Comparison of ENCODE assay signal across 1 cellular context in the genomic region with DNA sequence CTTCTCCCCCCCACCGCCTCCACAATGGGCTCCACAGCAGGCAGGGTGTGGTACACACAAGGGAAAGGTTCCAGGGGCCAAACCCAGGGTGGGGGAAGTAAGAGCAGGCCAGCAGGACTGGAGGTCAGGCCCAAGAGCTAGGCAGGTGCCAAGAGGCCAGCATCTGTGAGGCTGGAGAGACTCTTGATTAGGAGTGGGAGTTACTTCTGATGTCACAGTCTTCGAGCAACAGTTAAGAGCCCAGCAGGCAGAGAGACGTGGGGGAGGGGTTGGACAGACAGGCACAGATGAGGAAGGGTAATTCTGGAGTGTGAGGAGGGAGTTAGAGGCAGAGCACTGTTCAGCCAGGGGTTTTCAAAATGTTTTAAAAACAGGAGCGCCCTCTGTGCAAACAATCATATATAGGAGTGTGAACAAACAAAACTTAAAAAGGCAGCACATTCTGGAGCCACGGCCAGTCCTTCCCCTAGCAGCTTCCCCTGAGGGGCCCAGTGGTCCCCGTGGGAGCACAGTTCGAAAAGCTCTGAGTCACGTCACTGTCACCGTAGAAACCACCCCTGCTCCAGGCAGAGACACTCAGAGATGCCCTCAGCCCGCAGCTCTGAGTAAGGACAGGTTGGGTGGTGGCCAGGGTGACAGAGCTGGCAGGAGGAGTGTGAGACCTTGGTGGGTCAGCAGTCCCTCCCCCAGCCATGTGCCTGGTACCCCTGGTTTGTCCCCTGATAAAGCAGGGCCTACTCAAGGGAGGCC.
TF ChIP-seq lines count a peak whose summit lies in the region.

No MANE protein-coding gene starts in this region.

TF ChIP-seq in GM12878, 131 proteins besides CTCF, POLR2A, EP300 and RAD21 (continued from another document):
- TF ChIP-seq ZSCAN29 (IDR thresholded peaks at IDR 0.05) (0 out of 2 replicates have a peak, but pooled peaks have one; percentile 13), SIX5 (IDR thresholded peaks at IDR 0.05; ENCODE audit: low read depth, low read length, severe bottlenecking) (no peak), DPF2 (IDR thresholded peaks at IDR 0.05) (peak; percentile 60), NR2F1 (conservative IDR thresholded peaks at IDR 0.05) (peak; percentile 75), SMC3 (IDR thresholded peaks at IDR 0.05; ENCODE audit: borderline replicate concordance, low read length) (no peak), CHD4 (IDR thresholded peaks at IDR 0.05) (no peak), MTA2 (IDR thresholded peaks at IDR 0.05; ENCODE audit: low read depth) (peak; percentile 72), NBN (IDR thresholded peaks at IDR 0.05) (peak; percentile 93), BACH1 (IDR thresholded peaks at IDR 0.05; ENCODE audit: borderline replicate concordance) (peak; percentile 19; the same call in 1 of the 2 replicates), MEF2B (IDR thresholded peaks at IDR 0.05; ENCODE audit: partially characterized antibody, poor library complexity, severe bottlenecking) (peak; percentile 97), BHLHE40 (IDR thresholded peaks at IDR 0.05; ENCODE audit: borderline replicate concordance in 1 of 2, low read depth in 2 of 2, low read length in 1 of 2) (peak; percentile 9 to 64; a peak in 2 of 4 replicates), PAX8 (IDR thresholded peaks at IDR 0.05) (no peak), HDGF (IDR thresholded peaks at IDR 0.05) (peak; percentile 62; the same call in 1 of the 2 replicates), CREM (IDR thresholded peaks at IDR 0.05; ENCODE audit: low read depth) (peak; percentile 80), ATF7 (IDR thresholded peaks at IDR 0.05; ENCODE audit: low read depth) (peak; percentile 81), RBBP5 (conservative IDR thresholded peaks at IDR 0.05) (0 out of 2 replicates have a peak, but pooled peaks have one; percentile 30), GATAD2B (conservative IDR thresholded peaks at IDR 0.05; ENCODE audit: low read depth) (peak; percentile 28; the same call in 1 of the 2 replicates), SMARCA5 (IDR thresholded peaks at IDR 0.05) (peak; percentile 19; the same call in 1 of the 2 replicates), CREB1 (IDR thresholded peaks at IDR 0.05; ENCODE audit: low read depth) (0 out of 2 replicates have a peak, but pooled peaks have one; percentile 51), EGR1 (IDR thresholded peaks at IDR 0.05; ENCODE audit: borderline replicate concordance in 1 of 2, low read depth in 2 of 2, low read length in 2 of 2) (peak in 1 of 2 experiments; percentile 15; a peak in 1 of 3 replicates), MEF2A (IDR thresholded peaks at IDR 0.05; ENCODE audit: insufficient read depth, low read depth, low read length) (no peak), CHD2 (IDR thresholded peaks at IDR 0.05; ENCODE audit: borderline replicate concordance, low read depth, low read length) (peak; percentile 61; the same call in 1 of the 2 replicates), TCF7 (IDR thresholded peaks at IDR 0.05; ENCODE audit: borderline replicate concordance) (no peak), RFX5 (IDR thresholded peaks at IDR 0.05; ENCODE audit: low read depth, low read length) (peak; percentile 83), RCOR1 (conservative IDR thresholded peaks at IDR 0.05; ENCODE audit: low read depth, low read length) (no peak)
- TF ChIP-seq, protein P1, sequence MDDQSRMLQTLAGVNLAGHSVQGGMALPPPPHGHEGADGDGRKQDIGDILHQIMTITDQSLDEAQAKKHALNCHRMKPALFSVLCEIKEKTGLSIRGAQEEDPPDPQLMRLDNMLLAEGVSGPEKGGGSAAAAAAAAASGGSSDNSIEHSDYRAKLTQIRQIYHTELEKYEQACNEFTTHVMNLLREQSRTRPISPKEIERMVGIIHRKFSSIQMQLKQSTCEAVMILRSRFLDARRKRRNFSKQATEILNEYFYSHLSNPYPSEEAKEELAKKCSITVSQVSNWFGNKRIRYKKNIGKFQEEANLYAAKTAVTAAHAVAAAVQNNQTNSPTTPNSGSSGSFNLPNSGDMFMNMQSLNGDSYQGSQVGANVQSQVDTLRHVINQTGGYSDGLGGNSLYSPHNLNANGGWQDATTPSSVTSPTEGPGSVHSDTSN (IDR thresholded peaks at IDR 0.05; ENCODE audit: insufficient replicate concordance, low read depth, low read length): no peak
- TF ChIP-seq, protein P2, sequence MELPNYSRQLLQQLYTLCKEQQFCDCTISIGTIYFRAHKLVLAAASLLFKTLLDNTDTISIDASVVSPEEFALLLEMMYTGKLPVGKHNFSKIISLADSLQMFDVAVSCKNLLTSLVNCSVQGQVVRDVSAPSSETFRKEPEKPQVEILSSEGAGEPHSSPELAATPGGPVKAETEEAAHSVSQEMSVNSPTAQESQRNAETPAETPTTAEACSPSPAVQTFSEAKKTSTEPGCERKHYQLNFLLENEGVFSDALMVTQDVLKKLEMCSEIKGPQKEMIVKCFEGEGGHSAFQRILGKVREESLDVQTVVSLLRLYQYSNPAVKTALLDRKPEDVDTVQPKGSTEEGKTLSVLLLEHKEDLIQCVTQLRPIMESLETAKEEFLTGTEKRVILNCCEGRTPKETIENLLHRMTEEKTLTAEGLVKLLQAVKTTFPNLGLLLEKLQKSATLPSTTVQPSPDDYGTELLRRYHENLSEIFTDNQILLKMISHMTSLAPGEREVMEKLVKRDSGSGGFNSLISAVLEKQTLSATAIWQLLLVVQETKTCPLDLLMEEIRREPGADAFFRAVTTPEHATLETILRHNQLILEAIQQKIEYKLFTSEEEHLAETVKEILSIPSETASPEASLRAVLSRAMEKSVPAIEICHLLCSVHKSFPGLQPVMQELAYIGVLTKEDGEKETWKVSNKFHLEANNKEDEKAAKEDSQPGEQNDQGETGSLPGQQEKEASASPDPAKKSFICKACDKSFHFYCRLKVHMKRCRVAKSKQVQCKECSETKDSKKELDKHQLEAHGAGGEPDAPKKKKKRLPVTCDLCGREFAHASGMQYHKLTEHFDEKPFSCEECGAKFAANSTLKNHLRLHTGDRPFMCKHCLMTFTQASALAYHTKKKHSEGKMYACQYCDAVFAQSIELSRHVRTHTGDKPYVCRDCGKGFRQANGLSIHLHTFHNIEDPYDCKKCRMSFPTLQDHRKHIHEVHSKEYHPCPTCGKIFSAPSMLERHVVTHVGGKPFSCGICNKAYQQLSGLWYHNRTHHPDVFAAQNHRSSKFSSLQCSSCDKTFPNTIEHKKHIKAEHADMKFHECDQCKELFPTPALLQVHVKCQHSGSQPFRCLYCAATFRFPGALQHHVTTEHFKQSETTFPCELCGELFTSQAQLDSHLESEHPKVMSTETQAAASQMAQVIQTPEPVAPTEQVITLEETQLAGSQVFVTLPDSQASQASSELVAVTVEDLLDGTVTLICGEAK (IDR thresholded peaks at IDR 0.05; ENCODE audit: borderline replicate concordance): no peak; the same call in 1 of the 2 replicates
- TF ChIP-seq, protein P3, sequence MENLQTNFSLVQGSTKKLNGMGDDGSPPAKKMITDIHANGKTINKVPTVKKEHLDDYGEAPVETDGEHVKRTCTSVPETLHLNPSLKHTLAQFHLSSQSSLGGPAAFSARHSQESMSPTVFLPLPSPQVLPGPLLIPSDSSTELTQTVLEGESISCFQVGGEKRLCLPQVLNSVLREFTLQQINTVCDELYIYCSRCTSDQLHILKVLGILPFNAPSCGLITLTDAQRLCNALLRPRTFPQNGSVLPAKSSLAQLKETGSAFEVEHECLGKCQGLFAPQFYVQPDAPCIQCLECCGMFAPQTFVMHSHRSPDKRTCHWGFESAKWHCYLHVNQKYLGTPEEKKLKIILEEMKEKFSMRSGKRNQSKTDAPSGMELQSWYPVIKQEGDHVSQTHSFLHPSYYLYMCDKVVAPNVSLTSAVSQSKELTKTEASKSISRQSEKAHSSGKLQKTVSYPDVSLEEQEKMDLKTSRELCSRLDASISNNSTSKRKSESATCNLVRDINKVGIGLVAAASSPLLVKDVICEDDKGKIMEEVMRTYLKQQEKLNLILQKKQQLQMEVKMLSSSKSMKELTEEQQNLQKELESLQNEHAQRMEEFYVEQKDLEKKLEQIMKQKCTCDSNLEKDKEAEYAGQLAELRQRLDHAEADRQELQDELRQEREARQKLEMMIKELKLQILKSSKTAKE (IDR thresholded peaks at IDR 0.05; ENCODE audit: low read depth, poor library complexity, severe bottlenecking): peak; percentile 43
- TF ChIP-seq, protein P4, sequence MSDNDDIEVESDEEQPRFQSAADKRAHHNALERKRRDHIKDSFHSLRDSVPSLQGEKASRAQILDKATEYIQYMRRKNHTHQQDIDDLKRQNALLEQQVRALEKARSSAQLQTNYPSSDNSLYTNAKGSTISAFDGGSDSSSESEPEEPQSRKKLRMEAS (IDR thresholded peaks at IDR 0.05; ENCODE audit: low read depth, low read length): 0 out of 2 replicates have a peak, but pooled peaks have one; percentile 1
- TF ChIP-seq, protein P5, sequence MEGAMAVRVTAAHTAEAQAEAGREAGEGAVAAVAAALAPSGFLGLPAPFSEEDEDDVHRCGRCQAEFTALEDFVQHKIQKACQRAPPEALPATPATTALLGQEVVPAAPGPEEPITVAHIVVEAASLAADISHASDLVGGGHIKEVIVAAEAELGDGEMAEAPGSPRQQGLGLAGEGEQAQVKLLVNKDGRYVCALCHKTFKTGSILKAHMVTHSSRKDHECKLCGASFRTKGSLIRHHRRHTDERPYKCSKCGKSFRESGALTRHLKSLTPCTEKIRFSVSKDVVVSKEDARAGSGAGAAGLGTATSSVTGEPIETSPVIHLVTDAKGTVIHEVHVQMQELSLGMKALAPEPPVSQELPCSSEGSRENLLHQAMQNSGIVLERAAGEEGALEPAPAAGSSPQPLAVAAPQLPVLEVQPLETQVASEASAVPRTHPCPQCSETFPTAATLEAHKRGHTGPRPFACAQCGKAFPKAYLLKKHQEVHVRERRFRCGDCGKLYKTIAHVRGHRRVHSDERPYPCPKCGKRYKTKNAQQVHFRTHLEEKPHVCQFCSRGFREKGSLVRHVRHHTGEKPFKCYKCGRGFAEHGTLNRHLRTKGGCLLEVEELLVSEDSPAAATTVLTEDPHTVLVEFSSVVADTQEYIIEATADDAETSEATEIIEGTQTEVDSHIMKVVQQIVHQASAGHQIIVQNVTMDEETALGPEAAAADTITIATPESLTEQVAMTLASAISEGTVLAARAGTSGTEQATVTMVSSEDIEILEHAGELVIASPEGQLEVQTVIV (IDR thresholded peaks at IDR 0.05; ENCODE audit: borderline replicate concordance, partially characterized antibody): peak; percentile 17
- TF ChIP-seq, protein P6, sequence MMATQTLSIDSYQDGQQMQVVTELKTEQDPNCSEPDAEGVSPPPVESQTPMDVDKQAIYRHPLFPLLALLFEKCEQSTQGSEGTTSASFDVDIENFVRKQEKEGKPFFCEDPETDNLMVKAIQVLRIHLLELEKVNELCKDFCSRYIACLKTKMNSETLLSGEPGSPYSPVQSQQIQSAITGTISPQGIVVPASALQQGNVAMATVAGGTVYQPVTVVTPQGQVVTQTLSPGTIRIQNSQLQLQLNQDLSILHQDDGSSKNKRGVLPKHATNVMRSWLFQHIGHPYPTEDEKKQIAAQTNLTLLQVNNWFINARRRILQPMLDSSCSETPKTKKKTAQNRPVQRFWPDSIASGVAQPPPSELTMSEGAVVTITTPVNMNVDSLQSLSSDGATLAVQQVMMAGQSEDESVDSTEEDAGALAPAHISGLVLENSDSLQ (IDR thresholded peaks at IDR 0.05): peak; percentile 52; the same call in 1 of the 2 replicates
- TF ChIP-seq, protein P7, sequence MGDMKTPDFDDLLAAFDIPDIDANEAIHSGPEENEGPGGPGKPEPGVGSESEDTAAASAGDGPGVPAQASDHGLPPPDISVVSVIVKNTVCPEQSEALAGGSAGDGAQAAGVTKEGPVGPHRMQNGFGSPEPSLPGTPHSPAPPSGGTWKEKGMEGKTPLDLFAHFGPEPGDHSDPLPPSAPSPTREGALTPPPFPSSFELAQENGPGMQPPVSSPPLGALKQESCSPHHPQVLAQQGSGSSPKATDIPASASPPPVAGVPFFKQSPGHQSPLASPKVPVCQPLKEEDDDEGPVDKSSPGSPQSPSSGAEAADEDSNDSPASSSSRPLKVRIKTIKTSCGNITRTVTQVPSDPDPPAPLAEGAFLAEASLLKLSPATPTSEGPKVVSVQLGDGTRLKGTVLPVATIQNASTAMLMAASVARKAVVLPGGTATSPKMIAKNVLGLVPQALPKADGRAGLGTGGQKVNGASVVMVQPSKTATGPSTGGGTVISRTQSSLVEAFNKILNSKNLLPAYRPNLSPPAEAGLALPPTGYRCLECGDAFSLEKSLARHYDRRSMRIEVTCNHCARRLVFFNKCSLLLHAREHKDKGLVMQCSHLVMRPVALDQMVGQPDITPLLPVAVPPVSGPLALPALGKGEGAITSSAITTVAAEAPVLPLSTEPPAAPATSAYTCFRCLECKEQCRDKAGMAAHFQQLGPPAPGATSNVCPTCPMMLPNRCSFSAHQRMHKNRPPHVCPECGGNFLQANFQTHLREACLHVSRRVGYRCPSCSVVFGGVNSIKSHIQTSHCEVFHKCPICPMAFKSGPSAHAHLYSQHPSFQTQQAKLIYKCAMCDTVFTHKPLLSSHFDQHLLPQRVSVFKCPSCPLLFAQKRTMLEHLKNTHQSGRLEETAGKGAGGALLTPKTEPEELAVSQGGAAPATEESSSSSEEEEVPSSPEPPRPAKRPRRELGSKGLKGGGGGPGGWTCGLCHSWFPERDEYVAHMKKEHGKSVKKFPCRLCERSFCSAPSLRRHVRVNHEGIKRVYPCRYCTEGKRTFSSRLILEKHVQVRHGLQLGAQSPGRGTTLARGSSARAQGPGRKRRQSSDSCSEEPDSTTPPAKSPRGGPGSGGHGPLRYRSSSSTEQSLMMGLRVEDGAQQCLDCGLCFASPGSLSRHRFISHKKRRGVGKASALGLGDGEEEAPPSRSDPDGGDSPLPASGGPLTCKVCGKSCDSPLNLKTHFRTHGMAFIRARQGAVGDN (IDR thresholded peaks at IDR 0.05): peak; percentile 53
TF ChIP-seq in GM12878: peak in this region for 26.
